Comparison of ENCODE assay signal across 9 cellular contexts in genomic region chr13:70568571-70568970, GRCh38.
DNase-seq lines count a peak whose midpoint lies in the region; ATAC-seq and TF ChIP-seq lines count a peak whose summit lies in the region.
"Had no signal": no experiment of that assay in that cellular context is flagged by ENCODE, and none has a peak within 500 bp of the region (broad histone marks: within the 10 kb centered on the region; RNA-seq: fewer than 3 reads in every experiment).

No MANE protein-coding gene starts in this region.

- no peak overlapping the region for H3K27ac ChIP-seq in cardiac muscle cell
- H3K27ac ChIP-seq in right lobe of liver = no peak overlapping the region
- H3K27ac ChIP-seq: epithelial cell of prostate had no signal

- H3K36me3 ChIP-seq in cardiac muscle cell (no peaks in the 10 kb centered on the region), right lobe of liver (no peaks in the 10 kb centered on the region)

- TF ChIP-seq CTCF in cardiac muscle cell (IDR thresholded peaks at IDR 0.05; ENCODE audit: low read depth, low read length) = peak; percentile 53
- TF ChIP-seq CTCF in right lobe of liver (IDR thresholded peaks at IDR 0.05) = peak; percentile 65 to 88 (median 78)

- no peaks in the 10 kb centered on the region for H3K9me3 ChIP-seq in cardiac muscle cell (ENCODE audit: low read depth)
- no peaks in the 10 kb centered on the region for H3K9me3 ChIP-seq in right lobe of liver

- H3K27me3 ChIP-seq in cardiac muscle cell = no peaks in the 10 kb centered on the region
- no peaks in the 10 kb centered on the region for H3K27me3 ChIP-seq in right lobe of liver

- DNase-seq in cardiac muscle cell (ENCODE audit: low read depth in 1 of 2, low spot score in 1 of 2) = peak; percentile 52 to 53
- no peak for DNase-seq in left ventricle myocardium superior
- peak; percentile 37 for DNase-seq in NCI-H1694 treated with DMSO at 0.1 percent for 48 hours (lab: John Stamatoyannopoulos, UW)
- peak; percentile 38 for DNase-seq in brain pericyte (ENCODE audit: low read depth, low spot score)
- DNase-seq in right lobe of liver = no peak
- DNase-seq in GM19240 (ENCODE audit: insufficient read length, low spot score) = no peak
- DNase-seq in stimulated activated CD4-positive, alpha-beta T cell treated with anti-CD3 and anti-CD28 coated beads, Interleukin-15, amount 100 ng/mL, for 24 hours = no peak

- ATAC-seq in left ventricle myocardium superior (no peak), HG02759 (IDR thresholded peaks at IDR 0.05; ENCODE audit: unreplicated experiment) (peak; percentile 75), right lobe of liver (peak; percentile 76 to 88 (median 82))

- no peak for TF ChIP-seq POLR2A in right lobe of liver (IDR thresholded peaks at IDR 0.05)

- no peak overlapping the region for H3K4me3 ChIP-seq in cardiac muscle cell
- H3K4me3 ChIP-seq in right lobe of liver = no peak overlapping the region

- 74% methylated on average over 1 of the region's 1 CpG for WGBS in right lobe of liver (ENCODE audit: insufficient coverage, low coverage, low lambda C conversion rate, missing lambda C conversion rate)

- intact Hi-C loops in left ventricle myocardium superior (cut with micrococcal nuclease) (loop anchor here (5.0 kb wide), 1 partner anchor 1031 kb away; no protein-coding TSS in a partner anchor), right lobe of liver (cut with DNase I) (no loop called here)

- H3K4me1 ChIP-seq in cardiac muscle cell (ENCODE audit: low read depth) (no peaks in the 10 kb centered on the region), right lobe of liver (no peaks in the 10 kb centered on the region)

Comparison
In these comparisons a context has a peak if more than half of its experiments do, and no peak if none do; other contexts are left out.
1. DNase-seq: peak in cardiac muscle cell (2 of 2), NCI-H1694 treated with DMSO at 0.1 percent for 48 hours (single experiment) and brain pericyte (single experiment); none in left ventricle myocardium superior (single experiment), right lobe of liver (0 of 3), GM19240 (single experiment) and stimulated activated CD4-positive, alpha-beta T cell treated with anti-CD3 and anti-CD28 coated beads, Interleukin-15, amount 100 ng/mL, for 24 hours (single experiment).